In genomic region chrX:12973561-12974216, GRCh38 we compare ENCODE assay signal across 8 cellular contexts. TPM values are rescaled to one million over a fixed set of nuclear protein-coding genes. Genes with fewer than 3 reads are reported as not detected.
DNase-seq lines count a peak whose midpoint lies in the region; ATAC-seq and TF ChIP-seq lines count a peak whose summit lies in the region.

No MANE protein-coding gene starts in this region.

- H3K36me3 ChIP-seq in NT2/D1 (ENCODE audit: insufficient read depth, insufficient read length, low read length) (peaks cover 17% of the 10 kb centered on the region), urinary bladder (ENCODE audit: insufficient read depth) (no peaks in the 10 kb centered on the region)

- H3K9me3 ChIP-seq in NT2/D1 (ENCODE audit: insufficient read depth, low read length), result no peaks in the 10 kb centered on the region
- no peaks in the 10 kb centered on the region for H3K9me3 ChIP-seq in mononuclear cell (ENCODE audit: low read depth, low read length)

- no peaks in the 10 kb centered on the region for H3K27me3 ChIP-seq in NT2/D1 (ENCODE audit: insufficient read depth, insufficient read length)
- H3K27me3 ChIP-seq in mononuclear cell (ENCODE audit: insufficient read depth, low read length), result no peaks in the 10 kb centered on the region

- H3K4me3 ChIP-seq in GM08714 (ENCODE audit: low read length), result peak overlapping the region; percentile 74; the same call in 1 of the 2 replicates
- peak overlapping the region; percentile 84 for H3K4me3 ChIP-seq in NT2/D1 (ENCODE audit: insufficient read length, low read depth)
- H3K4me3 ChIP-seq in mononuclear cell (ENCODE audit: low read length), result peak overlapping the region; percentile 99
- peak overlapping the region; percentile 18 for H3K4me3 ChIP-seq in urinary bladder (ENCODE audit: low read depth, low read length)
- H3K4me3 ChIP-seq in foreskin fibroblast (ENCODE audit: low read depth in 1 of 2, low read length in 2 of 2), result peak overlapping the region in 1 of 2 donors; percentile 75

- DNase-seq in NT2/D1 (ENCODE audit: low read depth, low spot score), result no peak
- DNase-seq in foreskin fibroblast, result no peak
- no peak for DNase-seq in AG20443 (ENCODE audit: low spot score)

- H3K9ac ChIP-seq in NT2/D1 (ENCODE audit: insufficient read length, low read depth), result peak overlapping the region; percentile 72

- no peak for ATAC-seq in GM18868 (IDR thresholded peaks at IDR 0.05; ENCODE audit: unreplicated experiment)

- H3K27ac ChIP-seq in angular gyrus (ENCODE audit: low read depth, low read length) (peak overlapping the region; percentile 96), urinary bladder (ENCODE audit: low read depth) (peak overlapping the region; percentile 59)

- 63% methylated on average over 18 of the region's 18 CpGs for WGBS in urinary bladder

- H3K4me1 ChIP-seq in NT2/D1 (ENCODE audit: insufficient read depth, insufficient read length), result no peaks in the 10 kb centered on the region
- peaks cover 48% of the 10 kb centered on the region for H3K4me1 ChIP-seq in mononuclear cell (ENCODE audit: insufficient read depth, low read length)
- no peaks in the 10 kb centered on the region for H3K4me1 ChIP-seq in urinary bladder (ENCODE audit: insufficient read depth)

- no peak for TF ChIP-seq CTCF in foreskin fibroblast (IDR thresholded peaks at IDR 0.05; ENCODE audit: low read depth, low read length)

RNA-seq across cellular contexts. Expression of gene TMSB4X, which starts 1.2 kb away (rescaled TPM):
- total RNA-seq in mononuclear cell (5,748 TPM), urinary bladder (4,785 TPM)
- 4,487 TPM for polyA plus RNA-seq in urinary bladder
